Comparison of ENCODE assay signal across 8 cellular contexts in genomic region chr20:9515761-9516657, GRCh38. TPM values are rescaled to one million over a fixed set of nuclear protein-coding genes. Genes with fewer than 3 reads are reported as not detected.
DNase-seq lines count a peak whose midpoint lies in the region; ATAC-seq and TF ChIP-seq lines count a peak whose summit lies in the region.

No MANE protein-coding gene starts in this region.

- H3K9me3 Mint-ChIP-seq in stimulated activated naive B cell treated with anti-CD40 and anti-IgM and Interleukin-4, amounts not matched to agents 10 μg/mL and 1 μg/mL and 100 μg/mL, for 72 hours = no peaks in the 10 kb centered on the region
- H3K9me3 Mint-ChIP-seq in immature natural killer cell = peaks cover 0 to 15% (median 6%) of the 10 kb centered on the region in 6 donors

- peak; percentile 12 for DNase-seq in NCI-H1105 treated with DMSO at 0.1 percent for 48 hours (lab: John Stamatoyannopoulos, UW)
- no peak for DNase-seq in NCI-H1105 (lab: John Stamatoyannopoulos, UW)
- DNase-seq in stimulated activated naive B cell treated with anti-CD40 and anti-IgM and Interleukin-4, amounts not matched to agents 10 μg/mL and 1 μg/mL and 100 μg/mL, for 72 hours = no peak
- no peak for DNase-seq in immature natural killer cell
- no peak for DNase-seq in activated CD4-positive, alpha-beta T cell treated with anti-CD3 and anti-CD28 coated beads for 4 hours

- H3K4me3 Mint-ChIP-seq in stimulated activated naive B cell treated with anti-CD40 and anti-IgM and Interleukin-4, amounts not matched to agents 10 μg/mL and 1 μg/mL and 100 μg/mL, for 72 hours = peak overlapping the region; percentile 75 to 79
- H3K4me3 Mint-ChIP-seq in immature natural killer cell = peak overlapping the region in 1 of 5 donors; percentile 35

- no peaks in the 10 kb centered on the region for H3K36me3 Mint-ChIP-seq in stimulated activated naive B cell treated with anti-CD40 and anti-IgM and Interleukin-4, amounts not matched to agents 10 μg/mL and 1 μg/mL and 100 μg/mL, for 72 hours
- H3K36me3 Mint-ChIP-seq in immature natural killer cell = peaks cover 0 to 3% (median 2%) of the 10 kb centered on the region in 3 donors

- H3K27me3 Mint-ChIP-seq in stimulated activated naive B cell treated with anti-CD40 and anti-IgM and Interleukin-4, amounts not matched to agents 10 μg/mL and 1 μg/mL and 100 μg/mL, for 72 hours = peaks cover 49 to 67% of the 10 kb centered on the region in 2 donors
- peaks cover 2 to 16% (median 10%) of the 10 kb centered on the region in 3 donors for H3K27me3 Mint-ChIP-seq in immature natural killer cell (ENCODE audit: low read depth in 3 of 3)

- H3K9me3 ChIP-seq in iPS-18c (ENCODE audit: control insufficient read depth, insufficient read depth, low read length) = no peaks in the 10 kb centered on the region

- H3K4me3 ChIP-seq in iPS-18c (ENCODE audit: insufficient read depth, low read depth, low read length) = peak overlapping the region; percentile 37

- peak overlapping the region; percentile 54 for H3K27ac Mint-ChIP-seq in stimulated activated naive B cell treated with anti-CD40 and anti-IgM and Interleukin-4, amounts not matched to agents 10 μg/mL and 1 μg/mL and 100 μg/mL, for 72 hours
- no peak overlapping the region for H3K27ac Mint-ChIP-seq in immature natural killer cell

- ATAC-seq in SK-N-SH treated with all-trans-retinoic acid at 6 μM for 48 hours = peak; percentile 43
- peak; percentile 37 to 38 for ATAC-seq in stimulated activated naive B cell treated with anti-CD40 and anti-IgM and Interleukin-4, amounts not matched to agents 10 μg/mL and 1 μg/mL and 100 μg/mL, for 72 hours (replicated peaks)
- no peak for ATAC-seq in GM19395 (IDR thresholded peaks at IDR 0.05; ENCODE audit: unreplicated experiment)

- peaks cover 22 to 38% of the 10 kb centered on the region in 2 donors for H3K4me1 Mint-ChIP-seq in stimulated activated naive B cell treated with anti-CD40 and anti-IgM and Interleukin-4, amounts not matched to agents 10 μg/mL and 1 μg/mL and 100 μg/mL, for 72 hours
- H3K4me1 Mint-ChIP-seq in immature natural killer cell = no peaks in the 10 kb centered on the region

TF ChIP-seq in SK-N-SH treated with all-trans-retinoic acid at 6 μM for 48 hours, 23 proteins besides CTCF, POLR2A, EP300 and RAD21:
- TF ChIP-seq ISL1 (CRISPR knock-in tag; IDR thresholded peaks at IDR 0.05) (no peak), SNAI2 (CRISPR knock-in tag; IDR thresholded peaks at IDR 0.05) (no peak), GLIS3 (CRISPR knock-in tag; IDR thresholded peaks at IDR 0.05) (no peak), ZC3H10 (CRISPR knock-in tag; IDR thresholded peaks at IDR 0.05) (no peak), CREB5 (CRISPR knock-in tag; IDR thresholded peaks at IDR 0.05; ENCODE audit: low read depth) (no peak), CSRNP3 (CRISPR knock-in tag; IDR thresholded peaks at IDR 0.05) (no peak), PPARA (CRISPR knock-in tag; IDR thresholded peaks at IDR 0.05; ENCODE audit: borderline replicate concordance) (no peak), ESRRG (CRISPR knock-in tag; IDR thresholded peaks at IDR 0.05) (no peak), BACH2 (CRISPR knock-in tag; IDR thresholded peaks at IDR 0.05; ENCODE audit: borderline replicate concordance) (no peak), ZNF565 (CRISPR knock-in tag; conservative IDR thresholded peaks at IDR 0.05; ENCODE audit: low read depth) (no peak)
TF ChIP-seq in SK-N-SH treated with all-trans-retinoic acid at 6 μM for 48 hours: peak in this region for 0.

RNA-seq across cellular contexts. Expression of gene LAMP5, which starts 1.6 kb away (rescaled TPM):
- under 1 TPM in 1 of 3 donors, not detected in 2; 0.16 TPM for polyA plus RNA-seq in immature natural killer cell
